1 cellular context compared by ENCODE assay signal in the genomic region with DNA sequence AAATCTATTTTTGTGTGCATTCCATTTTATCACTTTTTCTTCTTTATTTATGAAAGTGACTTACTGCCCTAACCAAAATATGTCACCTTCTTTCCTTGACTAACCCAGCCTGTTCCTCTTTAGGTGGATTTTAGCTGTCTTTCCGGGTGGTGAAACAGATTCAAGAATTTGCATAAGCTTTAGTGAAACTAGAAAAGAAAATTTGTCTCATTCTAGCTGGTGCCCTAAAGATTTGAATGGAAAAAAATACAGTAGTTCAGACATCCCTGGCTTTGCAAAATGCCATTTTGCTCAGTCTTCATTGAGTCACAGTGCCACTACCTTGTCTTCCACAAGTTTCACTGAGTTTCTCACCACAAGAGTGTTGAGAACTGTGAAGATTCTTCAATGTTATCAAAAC.
TF ChIP-seq lines count a peak whose summit lies in the region.

No MANE protein-coding gene starts in this region.

TF ChIP-seq in GM12878, 131 proteins besides CTCF, POLR2A, EP300 and RAD21 (continued from another document and continues in another):
- no peak for TF ChIP-seq YY1 (IDR thresholded peaks at IDR 0.05; ENCODE audit: low read depth, low read length)
- TF ChIP-seq IRF4 (IDR thresholded peaks at IDR 0.05; ENCODE audit: low read depth, low read length) = no peak
- TF ChIP-seq TBL1XR1 (IDR thresholded peaks at IDR 0.05; ENCODE audit: low read depth, low read length) = no peak
- TF ChIP-seq RFX5 (IDR thresholded peaks at IDR 0.05; ENCODE audit: low read depth, low read length) = no peak
- TF ChIP-seq ETV6 (conservative IDR thresholded peaks at IDR 0.05 in 1 of 2, IDR thresholded peaks at IDR 0.05 in 1 of 2; ENCODE audit: borderline replicate concordance in 1 of 2, low read depth in 1 of 2) = peak in 1 of 2 experiments; percentile 38; a peak in 1 of 4 replicates
- TF ChIP-seq SMAD1 (IDR thresholded peaks at IDR 0.05; ENCODE audit: low read depth, partially characterized antibody) = no peak
- TF ChIP-seq SMARCA5 (IDR thresholded peaks at IDR 0.05) = no peak
- TF ChIP-seq, protein P1, sequence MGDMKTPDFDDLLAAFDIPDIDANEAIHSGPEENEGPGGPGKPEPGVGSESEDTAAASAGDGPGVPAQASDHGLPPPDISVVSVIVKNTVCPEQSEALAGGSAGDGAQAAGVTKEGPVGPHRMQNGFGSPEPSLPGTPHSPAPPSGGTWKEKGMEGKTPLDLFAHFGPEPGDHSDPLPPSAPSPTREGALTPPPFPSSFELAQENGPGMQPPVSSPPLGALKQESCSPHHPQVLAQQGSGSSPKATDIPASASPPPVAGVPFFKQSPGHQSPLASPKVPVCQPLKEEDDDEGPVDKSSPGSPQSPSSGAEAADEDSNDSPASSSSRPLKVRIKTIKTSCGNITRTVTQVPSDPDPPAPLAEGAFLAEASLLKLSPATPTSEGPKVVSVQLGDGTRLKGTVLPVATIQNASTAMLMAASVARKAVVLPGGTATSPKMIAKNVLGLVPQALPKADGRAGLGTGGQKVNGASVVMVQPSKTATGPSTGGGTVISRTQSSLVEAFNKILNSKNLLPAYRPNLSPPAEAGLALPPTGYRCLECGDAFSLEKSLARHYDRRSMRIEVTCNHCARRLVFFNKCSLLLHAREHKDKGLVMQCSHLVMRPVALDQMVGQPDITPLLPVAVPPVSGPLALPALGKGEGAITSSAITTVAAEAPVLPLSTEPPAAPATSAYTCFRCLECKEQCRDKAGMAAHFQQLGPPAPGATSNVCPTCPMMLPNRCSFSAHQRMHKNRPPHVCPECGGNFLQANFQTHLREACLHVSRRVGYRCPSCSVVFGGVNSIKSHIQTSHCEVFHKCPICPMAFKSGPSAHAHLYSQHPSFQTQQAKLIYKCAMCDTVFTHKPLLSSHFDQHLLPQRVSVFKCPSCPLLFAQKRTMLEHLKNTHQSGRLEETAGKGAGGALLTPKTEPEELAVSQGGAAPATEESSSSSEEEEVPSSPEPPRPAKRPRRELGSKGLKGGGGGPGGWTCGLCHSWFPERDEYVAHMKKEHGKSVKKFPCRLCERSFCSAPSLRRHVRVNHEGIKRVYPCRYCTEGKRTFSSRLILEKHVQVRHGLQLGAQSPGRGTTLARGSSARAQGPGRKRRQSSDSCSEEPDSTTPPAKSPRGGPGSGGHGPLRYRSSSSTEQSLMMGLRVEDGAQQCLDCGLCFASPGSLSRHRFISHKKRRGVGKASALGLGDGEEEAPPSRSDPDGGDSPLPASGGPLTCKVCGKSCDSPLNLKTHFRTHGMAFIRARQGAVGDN (IDR thresholded peaks at IDR 0.05) = no peak
- TF ChIP-seq FOXM1 (IDR thresholded peaks at IDR 0.05; ENCODE audit: low read depth, low read length) = peak; percentile 20; the same call in 1 of the 2 replicates
- no peak for TF ChIP-seq NFXL1 (IDR thresholded peaks at IDR 0.05; ENCODE audit: borderline replicate concordance)
- TF ChIP-seq, protein P2, sequence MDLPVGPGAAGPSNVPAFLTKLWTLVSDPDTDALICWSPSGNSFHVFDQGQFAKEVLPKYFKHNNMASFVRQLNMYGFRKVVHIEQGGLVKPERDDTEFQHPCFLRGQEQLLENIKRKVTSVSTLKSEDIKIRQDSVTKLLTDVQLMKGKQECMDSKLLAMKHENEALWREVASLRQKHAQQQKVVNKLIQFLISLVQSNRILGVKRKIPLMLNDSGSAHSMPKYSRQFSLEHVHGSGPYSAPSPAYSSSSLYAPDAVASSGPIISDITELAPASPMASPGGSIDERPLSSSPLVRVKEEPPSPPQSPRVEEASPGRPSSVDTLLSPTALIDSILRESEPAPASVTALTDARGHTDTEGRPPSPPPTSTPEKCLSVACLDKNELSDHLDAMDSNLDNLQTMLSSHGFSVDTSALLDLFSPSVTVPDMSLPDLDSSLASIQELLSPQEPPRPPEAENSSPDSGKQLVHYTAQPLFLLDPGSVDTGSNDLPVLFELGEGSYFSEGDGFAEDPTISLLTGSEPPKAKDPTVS (IDR thresholded peaks at IDR 0.05; ENCODE audit: low read depth, low read length) = no peak
- no peak for TF ChIP-seq IKZF1 (conservative IDR thresholded peaks at IDR 0.05)
- no peak for TF ChIP-seq MXI1 (IDR thresholded peaks at IDR 0.05; ENCODE audit: low read depth, low read length)
- TF ChIP-seq, protein P3, sequence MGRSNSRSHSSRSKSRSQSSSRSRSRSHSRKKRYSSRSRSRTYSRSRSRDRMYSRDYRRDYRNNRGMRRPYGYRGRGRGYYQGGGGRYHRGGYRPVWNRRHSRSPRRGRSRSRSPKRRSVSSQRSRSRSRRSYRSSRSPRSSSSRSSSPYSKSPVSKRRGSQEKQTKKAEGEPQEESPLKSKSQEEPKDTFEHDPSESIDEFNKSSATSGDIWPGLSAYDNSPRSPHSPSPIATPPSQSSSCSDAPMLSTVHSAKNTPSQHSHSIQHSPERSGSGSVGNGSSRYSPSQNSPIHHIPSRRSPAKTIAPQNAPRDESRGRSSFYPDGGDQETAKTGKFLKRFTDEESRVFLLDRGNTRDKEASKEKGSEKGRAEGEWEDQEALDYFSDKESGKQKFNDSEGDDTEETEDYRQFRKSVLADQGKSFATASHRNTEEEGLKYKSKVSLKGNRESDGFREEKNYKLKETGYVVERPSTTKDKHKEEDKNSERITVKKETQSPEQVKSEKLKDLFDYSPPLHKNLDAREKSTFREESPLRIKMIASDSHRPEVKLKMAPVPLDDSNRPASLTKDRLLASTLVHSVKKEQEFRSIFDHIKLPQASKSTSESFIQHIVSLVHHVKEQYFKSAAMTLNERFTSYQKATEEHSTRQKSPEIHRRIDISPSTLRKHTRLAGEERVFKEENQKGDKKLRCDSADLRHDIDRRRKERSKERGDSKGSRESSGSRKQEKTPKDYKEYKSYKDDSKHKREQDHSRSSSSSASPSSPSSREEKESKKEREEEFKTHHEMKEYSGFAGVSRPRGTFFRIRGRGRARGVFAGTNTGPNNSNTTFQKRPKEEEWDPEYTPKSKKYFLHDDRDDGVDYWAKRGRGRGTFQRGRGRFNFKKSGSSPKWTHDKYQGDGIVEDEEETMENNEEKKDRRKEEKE (IDR thresholded peaks at IDR 0.05) = no peak
- TF ChIP-seq CHD4 (IDR thresholded peaks at IDR 0.05) = no peak
- 0 out of 2 replicates have a peak, but pooled peaks have one; percentile 42 for TF ChIP-seq CBFB (IDR thresholded peaks at IDR 0.05; ENCODE audit: low read depth)
- TF ChIP-seq MTA2 (IDR thresholded peaks at IDR 0.05; ENCODE audit: low read depth) = no peak
- no peak for TF ChIP-seq EGR1 (IDR thresholded peaks at IDR 0.05; ENCODE audit: borderline replicate concordance in 1 of 2, low read depth in 2 of 2, low read length in 2 of 2)
- TF ChIP-seq, protein P4, sequence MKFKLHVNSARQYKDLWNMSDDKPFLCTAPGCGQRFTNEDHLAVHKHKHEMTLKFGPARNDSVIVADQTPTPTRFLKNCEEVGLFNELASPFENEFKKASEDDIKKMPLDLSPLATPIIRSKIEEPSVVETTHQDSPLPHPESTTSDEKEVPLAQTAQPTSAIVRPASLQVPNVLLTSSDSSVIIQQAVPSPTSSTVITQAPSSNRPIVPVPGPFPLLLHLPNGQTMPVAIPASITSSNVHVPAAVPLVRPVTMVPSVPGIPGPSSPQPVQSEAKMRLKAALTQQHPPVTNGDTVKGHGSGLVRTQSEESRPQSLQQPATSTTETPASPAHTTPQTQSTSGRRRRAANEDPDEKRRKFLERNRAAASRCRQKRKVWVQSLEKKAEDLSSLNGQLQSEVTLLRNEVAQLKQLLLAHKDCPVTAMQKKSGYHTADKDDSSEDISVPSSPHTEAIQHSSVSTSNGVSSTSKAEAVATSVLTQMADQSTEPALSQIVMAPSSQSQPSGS (IDR thresholded peaks at IDR 0.05; ENCODE audit: low read length) = peak; percentile 57; the same call in 1 of the 2 replicates
- no peak for TF ChIP-seq BCL11A (IDR thresholded peaks at IDR 0.05; ENCODE audit: low read depth, low read length)
- TF ChIP-seq, protein P5, sequence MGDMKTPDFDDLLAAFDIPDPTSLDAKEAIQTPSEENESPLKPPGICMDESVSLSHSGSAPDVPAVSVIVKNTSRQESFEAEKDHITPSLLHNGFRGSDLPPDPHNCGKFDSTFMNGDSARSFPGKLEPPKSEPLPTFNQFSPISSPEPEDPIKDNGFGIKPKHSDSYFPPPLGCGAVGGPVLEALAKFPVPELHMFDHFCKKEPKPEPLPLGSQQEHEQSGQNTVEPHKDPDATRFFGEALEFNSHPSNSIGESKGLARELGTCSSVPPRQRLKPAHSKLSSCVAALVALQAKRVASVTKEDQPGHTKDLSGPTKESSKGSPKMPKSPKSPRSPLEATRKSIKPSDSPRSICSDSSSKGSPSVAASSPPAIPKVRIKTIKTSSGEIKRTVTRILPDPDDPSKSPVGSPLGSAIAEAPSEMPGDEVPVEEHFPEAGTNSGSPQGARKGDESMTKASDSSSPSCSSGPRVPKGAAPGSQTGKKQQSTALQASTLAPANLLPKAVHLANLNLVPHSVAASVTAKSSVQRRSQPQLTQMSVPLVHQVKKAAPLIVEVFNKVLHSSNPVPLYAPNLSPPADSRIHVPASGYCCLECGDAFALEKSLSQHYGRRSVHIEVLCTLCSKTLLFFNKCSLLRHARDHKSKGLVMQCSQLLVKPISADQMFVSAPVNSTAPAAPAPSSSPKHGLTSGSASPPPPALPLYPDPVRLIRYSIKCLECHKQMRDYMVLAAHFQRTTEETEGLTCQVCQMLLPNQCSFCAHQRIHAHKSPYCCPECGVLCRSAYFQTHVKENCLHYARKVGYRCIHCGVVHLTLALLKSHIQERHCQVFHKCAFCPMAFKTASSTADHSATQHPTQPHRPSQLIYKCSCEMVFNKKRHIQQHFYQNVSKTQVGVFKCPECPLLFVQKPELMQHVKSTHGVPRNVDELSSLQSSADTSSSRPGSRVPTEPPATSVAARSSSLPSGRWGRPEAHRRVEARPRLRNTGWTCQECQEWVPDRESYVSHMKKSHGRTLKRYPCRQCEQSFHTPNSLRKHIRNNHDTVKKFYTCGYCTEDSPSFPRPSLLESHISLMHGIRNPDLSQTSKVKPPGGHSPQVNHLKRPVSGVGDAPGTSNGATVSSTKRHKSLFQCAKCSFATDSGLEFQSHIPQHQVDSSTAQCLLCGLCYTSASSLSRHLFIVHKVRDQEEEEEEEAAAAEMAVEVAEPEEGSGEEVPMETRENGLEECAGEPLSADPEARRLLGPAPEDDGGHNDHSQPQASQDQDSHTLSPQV (IDR thresholded peaks at IDR 0.05) = no peak
- TF ChIP-seq MYC (IDR thresholded peaks at IDR 0.05; ENCODE audit: insufficient read depth, insufficient read length, insufficient replicate concordance, low read length, severe bottlenecking) = no peak
- TF ChIP-seq, protein P6, sequence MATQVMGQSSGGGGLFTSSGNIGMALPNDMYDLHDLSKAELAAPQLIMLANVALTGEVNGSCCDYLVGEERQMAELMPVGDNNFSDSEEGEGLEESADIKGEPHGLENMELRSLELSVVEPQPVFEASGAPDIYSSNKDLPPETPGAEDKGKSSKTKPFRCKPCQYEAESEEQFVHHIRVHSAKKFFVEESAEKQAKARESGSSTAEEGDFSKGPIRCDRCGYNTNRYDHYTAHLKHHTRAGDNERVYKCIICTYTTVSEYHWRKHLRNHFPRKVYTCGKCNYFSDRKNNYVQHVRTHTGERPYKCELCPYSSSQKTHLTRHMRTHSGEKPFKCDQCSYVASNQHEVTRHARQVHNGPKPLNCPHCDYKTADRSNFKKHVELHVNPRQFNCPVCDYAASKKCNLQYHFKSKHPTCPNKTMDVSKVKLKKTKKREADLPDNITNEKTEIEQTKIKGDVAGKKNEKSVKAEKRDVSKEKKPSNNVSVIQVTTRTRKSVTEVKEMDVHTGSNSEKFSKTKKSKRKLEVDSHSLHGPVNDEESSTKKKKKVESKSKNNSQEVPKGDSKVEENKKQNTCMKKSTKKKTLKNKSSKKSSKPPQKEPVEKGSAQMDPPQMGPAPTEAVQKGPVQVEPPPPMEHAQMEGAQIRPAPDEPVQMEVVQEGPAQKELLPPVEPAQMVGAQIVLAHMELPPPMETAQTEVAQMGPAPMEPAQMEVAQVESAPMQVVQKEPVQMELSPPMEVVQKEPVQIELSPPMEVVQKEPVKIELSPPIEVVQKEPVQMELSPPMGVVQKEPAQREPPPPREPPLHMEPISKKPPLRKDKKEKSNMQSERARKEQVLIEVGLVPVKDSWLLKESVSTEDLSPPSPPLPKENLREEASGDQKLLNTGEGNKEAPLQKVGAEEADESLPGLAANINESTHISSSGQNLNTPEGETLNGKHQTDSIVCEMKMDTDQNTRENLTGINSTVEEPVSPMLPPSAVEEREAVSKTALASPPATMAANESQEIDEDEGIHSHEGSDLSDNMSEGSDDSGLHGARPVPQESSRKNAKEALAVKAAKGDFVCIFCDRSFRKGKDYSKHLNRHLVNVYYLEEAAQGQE (IDR thresholded peaks at IDR 0.05; ENCODE audit: low read depth, low read length) = no peak
- TF ChIP-seq RAD51 (IDR thresholded peaks at IDR 0.05) = 0 out of 2 replicates have a peak, but pooled peaks have one; percentile 21
- TF ChIP-seq SIN3A (IDR thresholded peaks at IDR 0.05; ENCODE audit: low read depth, low read length) = no peak
- no peak for TF ChIP-seq MEF2B (IDR thresholded peaks at IDR 0.05; ENCODE audit: partially characterized antibody, poor library complexity, severe bottlenecking)
- TF ChIP-seq, protein P7, sequence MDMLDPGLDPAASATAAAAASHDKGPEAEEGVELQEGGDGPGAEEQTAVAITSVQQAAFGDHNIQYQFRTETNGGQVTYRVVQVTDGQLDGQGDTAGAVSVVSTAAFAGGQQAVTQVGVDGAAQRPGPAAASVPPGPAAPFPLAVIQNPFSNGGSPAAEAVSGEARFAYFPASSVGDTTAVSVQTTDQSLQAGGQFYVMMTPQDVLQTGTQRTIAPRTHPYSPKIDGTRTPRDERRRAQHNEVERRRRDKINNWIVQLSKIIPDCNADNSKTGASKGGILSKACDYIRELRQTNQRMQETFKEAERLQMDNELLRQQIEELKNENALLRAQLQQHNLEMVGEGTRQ (IDR thresholded peaks at IDR 0.05; ENCODE audit: borderline replicate concordance, low read depth, low read length) = no peak
- TF ChIP-seq, protein P8, sequence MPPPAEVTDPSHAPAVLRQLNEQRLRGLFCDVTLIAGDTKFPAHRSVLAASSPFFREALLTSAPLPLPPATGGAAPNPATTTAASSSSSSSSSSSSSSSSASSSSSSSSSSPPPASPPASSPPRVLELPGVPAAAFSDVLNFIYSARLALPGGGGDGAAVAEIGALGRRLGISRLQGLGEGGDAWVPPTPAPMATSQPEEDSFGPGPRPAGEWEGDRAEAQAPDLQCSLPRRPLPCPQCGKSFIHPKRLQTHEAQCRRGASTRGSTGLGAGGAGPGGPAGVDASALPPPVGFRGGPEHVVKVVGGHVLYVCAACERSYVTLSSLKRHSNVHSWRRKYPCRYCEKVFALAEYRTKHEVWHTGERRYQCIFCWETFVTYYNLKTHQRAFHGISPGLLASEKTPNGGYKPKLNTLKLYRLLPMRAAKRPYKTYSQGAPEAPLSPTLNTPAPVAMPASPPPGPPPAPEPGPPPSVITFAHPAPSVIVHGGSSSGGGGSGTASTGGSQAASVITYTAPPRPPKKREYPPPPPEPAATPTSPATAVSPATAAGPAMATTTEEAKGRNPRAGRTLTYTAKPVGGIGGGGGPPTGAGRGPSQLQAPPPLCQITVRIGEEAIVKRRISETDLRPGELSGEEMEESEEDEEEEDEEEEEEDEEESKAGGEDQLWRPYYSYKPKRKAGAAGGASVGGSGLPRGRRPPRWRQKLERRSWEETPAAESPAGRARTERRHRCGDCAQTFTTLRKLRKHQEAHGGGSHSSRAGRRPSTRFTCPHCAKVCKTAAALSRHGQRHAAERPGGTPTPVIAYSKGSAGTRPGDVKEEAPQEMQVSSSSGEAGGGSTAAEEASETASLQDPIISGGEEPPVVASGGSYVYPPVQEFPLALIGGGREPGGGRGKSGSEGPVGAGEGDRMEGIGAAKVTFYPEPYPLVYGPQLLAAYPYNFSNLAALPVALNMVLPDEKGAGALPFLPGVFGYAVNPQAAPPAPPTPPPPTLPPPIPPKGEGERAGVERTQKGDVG (CRISPR knock-in tag; IDR thresholded peaks at IDR 0.05) = no peak
- TF ChIP-seq POU2F2 (IDR thresholded peaks at IDR 0.05; ENCODE audit: borderline replicate concordance, low read depth, low read length) = peak; percentile 89
- TF ChIP-seq JUND (IDR thresholded peaks at IDR 0.05; ENCODE audit: low read depth, low read length) = no peak
